ENCODE assay signal across 1 cellular context in the genomic region with DNA sequence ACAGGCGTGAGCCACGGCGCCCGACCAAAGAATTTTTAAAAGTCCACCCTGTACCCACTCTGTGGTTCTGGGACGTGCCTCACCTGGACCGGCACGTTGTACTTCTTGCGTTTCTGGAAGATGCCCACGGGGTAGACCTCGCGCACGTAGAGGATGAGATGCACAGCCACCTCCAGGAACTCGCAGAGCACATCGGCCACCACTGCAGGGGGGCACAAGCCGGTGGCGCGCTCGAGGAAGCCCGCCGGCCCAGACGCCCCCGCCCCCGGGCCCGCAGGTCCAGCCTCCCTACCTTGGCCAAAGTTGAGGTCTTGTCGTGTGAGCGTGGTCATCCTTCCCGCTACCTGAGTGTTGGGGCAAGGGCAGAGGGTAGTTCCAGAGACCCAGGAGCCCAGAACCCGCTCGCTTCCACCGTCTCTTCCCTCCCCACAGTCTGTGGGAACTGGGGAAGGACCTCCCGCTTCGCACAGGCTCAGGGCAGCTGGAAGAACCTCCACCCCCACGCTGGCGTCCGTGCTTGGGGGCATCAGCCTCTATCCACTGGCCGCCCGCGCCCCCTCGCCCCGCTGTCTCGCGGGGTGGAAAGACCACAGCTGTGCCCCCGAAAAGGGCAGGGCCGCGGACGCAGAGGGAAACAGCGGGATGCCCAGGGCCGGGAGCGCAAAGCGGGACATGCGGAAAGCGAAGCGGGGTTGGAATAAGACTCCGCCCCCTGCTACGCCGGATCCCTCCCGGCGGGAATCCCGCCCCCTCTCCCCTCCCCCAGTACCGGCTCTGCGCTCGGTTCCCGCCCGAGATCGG.
TF ChIP-seq lines count a peak whose summit lies in the region.

No MANE protein-coding gene starts in this region.

TF ChIP-seq in HEK293, 187 proteins besides CTCF, POLR2A, EP300 and RAD21 (continued from another document):
- TF ChIP-seq, protein P1, sequence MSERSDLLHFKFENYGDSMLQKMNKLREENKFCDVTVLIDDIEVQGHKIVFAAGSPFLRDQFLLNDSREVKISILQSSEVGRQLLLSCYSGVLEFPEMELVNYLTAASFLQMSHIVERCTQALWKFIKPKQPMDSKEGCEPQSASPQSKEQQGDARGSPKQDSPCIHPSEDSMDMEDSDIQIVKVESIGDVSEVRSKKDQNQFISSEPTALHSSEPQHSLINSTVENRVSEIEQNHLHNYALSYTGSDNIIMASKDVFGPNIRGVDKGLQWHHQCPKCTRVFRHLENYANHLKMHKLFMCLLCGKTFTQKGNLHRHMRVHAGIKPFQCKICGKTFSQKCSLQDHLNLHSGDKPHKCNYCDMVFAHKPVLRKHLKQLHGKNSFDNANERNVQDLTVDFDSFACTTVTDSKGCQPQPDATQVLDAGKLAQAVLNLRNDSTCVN (tag by site-specific recombination; optimal IDR thresholded peaks at IDR 0.05): peak; percentile 73
- no peak for TF ChIP-seq ZNF426 (tag by site-specific recombination; IDR thresholded peaks at IDR 0.05)
- 0 out of 2 replicates have a peak, but pooled peaks have one; percentile 61 for TF ChIP-seq ZNF792 (tag by site-specific recombination; IDR thresholded peaks at IDR 0.05)
- peak; percentile 48; the same call in 1 of the 2 replicates for TF ChIP-seq ZNF324 (tag by site-specific recombination; IDR thresholded peaks at IDR 0.05)
- TF ChIP-seq, protein P2, sequence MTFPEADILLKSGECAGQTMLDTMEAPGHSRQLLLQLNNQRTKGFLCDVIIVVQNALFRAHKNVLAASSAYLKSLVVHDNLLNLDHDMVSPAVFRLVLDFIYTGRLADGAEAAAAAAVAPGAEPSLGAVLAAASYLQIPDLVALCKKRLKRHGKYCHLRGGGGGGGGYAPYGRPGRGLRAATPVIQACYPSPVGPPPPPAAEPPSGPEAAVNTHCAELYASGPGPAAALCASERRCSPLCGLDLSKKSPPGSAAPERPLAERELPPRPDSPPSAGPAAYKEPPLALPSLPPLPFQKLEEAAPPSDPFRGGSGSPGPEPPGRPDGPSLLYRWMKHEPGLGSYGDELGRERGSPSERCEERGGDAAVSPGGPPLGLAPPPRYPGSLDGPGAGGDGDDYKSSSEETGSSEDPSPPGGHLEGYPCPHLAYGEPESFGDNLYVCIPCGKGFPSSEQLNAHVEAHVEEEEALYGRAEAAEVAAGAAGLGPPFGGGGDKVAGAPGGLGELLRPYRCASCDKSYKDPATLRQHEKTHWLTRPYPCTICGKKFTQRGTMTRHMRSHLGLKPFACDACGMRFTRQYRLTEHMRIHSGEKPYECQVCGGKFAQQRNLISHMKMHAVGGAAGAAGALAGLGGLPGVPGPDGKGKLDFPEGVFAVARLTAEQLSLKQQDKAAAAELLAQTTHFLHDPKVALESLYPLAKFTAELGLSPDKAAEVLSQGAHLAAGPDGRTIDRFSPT (tag by site-specific recombination; IDR thresholded peaks at IDR 0.05): peak; percentile 95
- peak; percentile 87 for TF ChIP-seq GLIS2 (tag by site-specific recombination; IDR thresholded peaks at IDR 0.05)
- TF ChIP-seq ZNF391 (tag by site-specific recombination; IDR thresholded peaks at IDR 0.05; ENCODE audit: borderline replicate concordance, low read depth): 0 out of 2 replicates have a peak, but pooled peaks have one; percentile 23
- TF ChIP-seq ZNF501 (tag by site-specific recombination; IDR thresholded peaks at IDR 0.05): peak; percentile 53; the same call in 1 of the 2 replicates
- peak; percentile 54 for TF ChIP-seq SP2 (tag by site-specific recombination; IDR thresholded peaks at IDR 0.05)
- TF ChIP-seq ZBTB17 (tag by site-specific recombination; IDR thresholded peaks at IDR 0.05): peak; percentile 67
- TF ChIP-seq ZEB2 (tag by site-specific recombination; IDR thresholded peaks at IDR 0.05): peak; percentile 72
- TF ChIP-seq KLF16 (tag by site-specific recombination; IDR thresholded peaks at IDR 0.05): peak; percentile 69; the same call in 1 of the 2 replicates
- TF ChIP-seq, protein P3, sequence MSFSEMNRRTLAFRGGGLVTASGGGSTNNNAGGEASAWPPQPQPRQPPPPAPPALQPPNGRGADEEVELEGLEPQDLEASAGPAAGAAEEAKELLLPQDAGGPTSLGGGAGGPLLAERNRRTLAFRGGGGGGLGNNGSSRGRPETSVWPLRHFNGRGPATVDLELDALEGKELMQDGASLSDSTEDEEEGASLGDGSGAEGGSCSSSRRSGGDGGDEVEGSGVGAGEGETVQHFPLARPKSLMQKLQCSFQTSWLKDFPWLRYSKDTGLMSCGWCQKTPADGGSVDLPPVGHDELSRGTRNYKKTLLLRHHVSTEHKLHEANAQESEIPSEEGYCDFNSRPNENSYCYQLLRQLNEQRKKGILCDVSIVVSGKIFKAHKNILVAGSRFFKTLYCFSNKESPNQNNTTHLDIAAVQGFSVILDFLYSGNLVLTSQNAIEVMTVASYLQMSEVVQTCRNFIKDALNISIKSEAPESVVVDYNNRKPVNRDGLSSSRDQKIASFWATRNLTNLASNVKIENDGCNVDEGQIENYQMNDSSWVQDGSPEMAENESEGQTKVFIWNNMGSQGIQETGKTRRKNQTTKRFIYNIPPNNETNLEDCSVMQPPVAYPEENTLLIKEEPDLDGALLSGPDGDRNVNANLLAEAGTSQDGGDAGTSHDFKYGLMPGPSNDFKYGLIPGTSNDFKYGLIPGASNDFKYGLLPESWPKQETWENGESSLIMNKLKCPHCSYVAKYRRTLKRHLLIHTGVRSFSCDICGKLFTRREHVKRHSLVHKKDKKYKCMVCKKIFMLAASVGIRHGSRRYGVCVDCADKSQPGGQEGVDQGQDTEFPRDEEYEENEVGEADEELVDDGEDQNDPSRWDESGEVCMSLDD (tag by site-specific recombination; IDR thresholded peaks at IDR 0.05): peak; percentile 69; the same call in 1 of the 2 replicates
- TF ChIP-seq, protein P4, sequence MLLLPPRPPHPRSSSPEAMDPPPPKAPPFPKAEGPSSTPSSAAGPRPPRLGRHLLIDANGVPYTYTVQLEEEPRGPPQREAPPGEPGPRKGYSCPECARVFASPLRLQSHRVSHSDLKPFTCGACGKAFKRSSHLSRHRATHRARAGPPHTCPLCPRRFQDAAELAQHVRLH (tag by site-specific recombination; IDR thresholded peaks at IDR 0.05): no peak
- 0 out of 2 replicates have a peak, but pooled peaks have one; percentile 30 for TF ChIP-seq BCL11B (tag by site-specific recombination; IDR thresholded peaks at IDR 0.05; ENCODE audit: low read depth)
- TF ChIP-seq OVOL3 (tag by site-specific recombination; IDR thresholded peaks at IDR 0.05): peak; percentile 65; the same call in 1 of the 2 replicates
- TF ChIP-seq ZNF394 (tag by site-specific recombination; IDR thresholded peaks at IDR 0.05; ENCODE audit: borderline replicate concordance): peak; percentile 15; the same call in 1 of the 2 replicates
- TF ChIP-seq IKZF3 (tag by site-specific recombination; IDR thresholded peaks at IDR 0.05): peak; percentile 55
- TF ChIP-seq, protein P5, sequence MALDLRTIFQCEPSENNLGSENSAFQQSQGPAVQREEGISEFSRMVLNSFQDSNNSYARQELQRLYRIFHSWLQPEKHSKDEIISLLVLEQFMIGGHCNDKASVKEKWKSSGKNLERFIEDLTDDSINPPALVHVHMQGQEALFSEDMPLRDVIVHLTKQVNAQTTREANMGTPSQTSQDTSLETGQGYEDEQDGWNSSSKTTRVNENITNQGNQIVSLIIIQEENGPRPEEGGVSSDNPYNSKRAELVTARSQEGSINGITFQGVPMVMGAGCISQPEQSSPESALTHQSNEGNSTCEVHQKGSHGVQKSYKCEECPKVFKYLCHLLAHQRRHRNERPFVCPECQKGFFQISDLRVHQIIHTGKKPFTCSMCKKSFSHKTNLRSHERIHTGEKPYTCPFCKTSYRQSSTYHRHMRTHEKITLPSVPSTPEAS (tag by site-specific recombination; IDR thresholded peaks at IDR 0.05): 0 out of 2 replicates have a peak, but pooled peaks have one; percentile 14
- TF ChIP-seq ZSCAN23 (tag by site-specific recombination; IDR thresholded peaks at IDR 0.05): no peak
- TF ChIP-seq ZFHX2 (tag by site-specific recombination; conservative IDR thresholded peaks at IDR 0.05): 0 out of 2 replicates have a peak, but pooled peaks have one; percentile 1
- TF ChIP-seq ZNF341 (tag by site-specific recombination; IDR thresholded peaks at IDR 0.05; ENCODE audit: low read depth): peak; percentile 52
- TF ChIP-seq ZBTB8A (tag by site-specific recombination; IDR thresholded peaks at IDR 0.05): no peak
- TF ChIP-seq ZBTB20 (tag by site-specific recombination; IDR thresholded peaks at IDR 0.05): peak; percentile 71
- TF ChIP-seq, protein P6, sequence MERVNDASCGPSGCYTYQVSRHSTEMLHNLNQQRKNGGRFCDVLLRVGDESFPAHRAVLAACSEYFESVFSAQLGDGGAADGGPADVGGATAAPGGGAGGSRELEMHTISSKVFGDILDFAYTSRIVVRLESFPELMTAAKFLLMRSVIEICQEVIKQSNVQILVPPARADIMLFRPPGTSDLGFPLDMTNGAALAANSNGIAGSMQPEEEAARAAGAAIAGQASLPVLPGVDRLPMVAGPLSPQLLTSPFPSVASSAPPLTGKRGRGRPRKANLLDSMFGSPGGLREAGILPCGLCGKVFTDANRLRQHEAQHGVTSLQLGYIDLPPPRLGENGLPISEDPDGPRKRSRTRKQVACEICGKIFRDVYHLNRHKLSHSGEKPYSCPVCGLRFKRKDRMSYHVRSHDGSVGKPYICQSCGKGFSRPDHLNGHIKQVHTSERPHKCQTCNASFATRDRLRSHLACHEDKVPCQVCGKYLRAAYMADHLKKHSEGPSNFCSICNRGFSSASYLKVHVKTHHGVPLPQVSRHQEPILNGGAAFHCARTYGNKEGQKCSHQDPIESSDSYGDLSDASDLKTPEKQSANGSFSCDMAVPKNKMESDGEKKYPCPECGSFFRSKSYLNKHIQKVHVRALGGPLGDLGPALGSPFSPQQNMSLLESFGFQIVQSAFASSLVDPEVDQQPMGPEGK (tag by site-specific recombination; IDR thresholded peaks at IDR 0.05): peak; percentile 13
- TF ChIP-seq, protein P7, sequence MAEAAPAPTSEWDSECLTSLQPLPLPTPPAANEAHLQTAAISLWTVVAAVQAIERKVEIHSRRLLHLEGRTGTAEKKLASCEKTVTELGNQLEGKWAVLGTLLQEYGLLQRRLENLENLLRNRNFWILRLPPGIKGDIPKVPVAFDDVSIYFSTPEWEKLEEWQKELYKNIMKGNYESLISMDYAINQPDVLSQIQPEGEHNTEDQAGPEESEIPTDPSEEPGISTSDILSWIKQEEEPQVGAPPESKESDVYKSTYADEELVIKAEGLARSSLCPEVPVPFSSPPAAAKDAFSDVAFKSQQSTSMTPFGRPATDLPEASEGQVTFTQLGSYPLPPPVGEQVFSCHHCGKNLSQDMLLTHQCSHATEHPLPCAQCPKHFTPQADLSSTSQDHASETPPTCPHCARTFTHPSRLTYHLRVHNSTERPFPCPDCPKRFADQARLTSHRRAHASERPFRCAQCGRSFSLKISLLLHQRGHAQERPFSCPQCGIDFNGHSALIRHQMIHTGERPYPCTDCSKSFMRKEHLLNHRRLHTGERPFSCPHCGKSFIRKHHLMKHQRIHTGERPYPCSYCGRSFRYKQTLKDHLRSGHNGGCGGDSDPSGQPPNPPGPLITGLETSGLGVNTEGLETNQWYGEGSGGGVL (tag by site-specific recombination; IDR thresholded peaks at IDR 0.05): peak; percentile 83
